8 cellular contexts compared by ENCODE assay signal in the genomic region with DNA sequence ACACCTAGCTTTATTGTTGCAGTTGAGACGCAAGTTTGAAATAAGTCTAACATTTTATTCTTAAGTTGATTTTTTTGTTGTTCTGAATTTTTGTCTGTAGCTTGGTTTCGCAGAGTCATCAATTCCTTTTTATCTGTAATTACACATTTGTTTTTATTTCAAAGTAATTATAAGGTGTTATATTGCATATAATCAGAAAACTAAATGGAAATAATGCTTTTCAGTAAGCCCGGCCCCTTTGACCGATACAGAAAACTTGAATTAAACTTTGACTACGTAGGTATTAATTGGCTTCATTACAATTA. TPM values are rescaled to one million over a fixed set of nuclear protein-coding genes. Genes with fewer than 3 reads are reported as not detected.
DNase-seq lines count a peak whose midpoint lies in the region; ATAC-seq and TF ChIP-seq lines count a peak whose summit lies in the region.

No MANE protein-coding gene starts in this region.

- peak overlapping the region; percentile 19 to 100 (median 99); a peak in 21 of 22 replicates for H3K27ac ChIP-seq in BLaER1 treated with 17β-estradiol and CSF1 and Interleukin-3, amounts not matched to agents 10 nM and 100 nM
- peak overlapping the region; percentile 88 for H3K27ac ChIP-seq in effector memory CD4-positive, alpha-beta T cell (ENCODE audit: insufficient read depth, low read length, poor library complexity, severe bottlenecking)
- no peak overlapping the region for H3K27ac ChIP-seq in foreskin keratinocyte

- no peak for ATAC-seq in foreskin keratinocyte

- TF ChIP-seq POLR2A in NB4 (IDR thresholded peaks at IDR 0.05; ENCODE audit: extremely low read depth, insufficient read length): no peak

- TF ChIP-seq CTCF in NB4 (IDR thresholded peaks at IDR 0.05; ENCODE audit: low read depth, low read length) (no peak), foreskin keratinocyte (conservative IDR thresholded peaks at IDR 0.05) (no peak)

- H4K20me1 ChIP-seq in BLaER1 treated with 17β-estradiol and CSF1 and Interleukin-3, amounts not matched to agents 10 nM and 100 nM: peaks cover 13 to 53% (median 37%) of the 10 kb centered on the region in 11 experiments; a peak in 19 of 22 replicates

- DNase-seq in NB4 (ENCODE audit: low read depth) (no peak), foreskin keratinocyte (no peak), iPS-NIHi11 (ENCODE audit: low spot score) (no peak)
- no peak for DNase-seq in effector memory CD4-positive, alpha-beta T cell
- no peak for DNase-seq in effector CD8-positive, alpha-beta T cell (lab: John Stamatoyannopoulos, UW)
- no peak for DNase-seq in stimulated activated naive CD4-positive, alpha-beta T cell (lab: John Stamatoyannopoulos, UW)

- no peak overlapping the region for H2AFZ ChIP-seq in neuron (ENCODE audit: low read depth, low read length)

- H3K9ac ChIP-seq in BLaER1 treated with 17β-estradiol and CSF1 and Interleukin-3, amounts not matched to agents 10 nM and 100 nM: peak overlapping the region; percentile 97 to 100 (median 99)

- peaks cover 0 to 23% (median 13%) of the 10 kb centered on the region in 11 experiments; a peak in 13 of 22 replicates for H3K9me3 ChIP-seq in BLaER1 treated with 17β-estradiol and CSF1 and Interleukin-3, amounts not matched to agents 10 nM and 100 nM (replicated peaks in 1 of 11)
- H3K9me3 ChIP-seq in effector memory CD4-positive, alpha-beta T cell (ENCODE audit: control insufficient read depth, low read length): no peaks in the 10 kb centered on the region
- H3K9me3 ChIP-seq in neuron (ENCODE audit: low read length): peaks cover 3% of the 10 kb centered on the region

- peak overlapping the region; percentile 61 to 93 (median 89) for H3K4me2 ChIP-seq in BLaER1 treated with 17β-estradiol and CSF1 and Interleukin-3, amounts not matched to agents 10 nM and 100 nM

- H3K36me3 ChIP-seq in BLaER1 treated with 17β-estradiol and CSF1 and Interleukin-3, amounts not matched to agents 10 nM and 100 nM: peaks cover 0 to 34% (median 16%) of the 10 kb centered on the region in 11 experiments; a peak in 18 of 22 replicates
- no peaks in the 10 kb centered on the region for H3K36me3 ChIP-seq in effector memory CD4-positive, alpha-beta T cell (ENCODE audit: control insufficient read depth, insufficient read depth, low read length)
- H3K36me3 ChIP-seq in neuron (ENCODE audit: insufficient read depth, low read length): no peaks in the 10 kb centered on the region

- H3K27me3 ChIP-seq in BLaER1 treated with 17β-estradiol and CSF1 and Interleukin-3, amounts not matched to agents 10 nM and 100 nM: no peaks in the 10 kb centered on the region
- no peaks in the 10 kb centered on the region for H3K27me3 ChIP-seq in effector memory CD4-positive, alpha-beta T cell (replicated peaks; ENCODE audit: control insufficient read depth, insufficient read depth, low read length, poor library complexity, severe bottlenecking)
- H3K27me3 ChIP-seq in neuron (ENCODE audit: insufficient read depth, low read length): no peaks in the 10 kb centered on the region
- no peaks in the 10 kb centered on the region for H3K27me3 ChIP-seq in foreskin keratinocyte

- peak overlapping the region; percentile 80 to 99 (median 94) for H3K4me3 ChIP-seq in BLaER1 treated with 17β-estradiol and CSF1 and Interleukin-3, amounts not matched to agents 10 nM and 100 nM
- H3K4me3 ChIP-seq in NB4 (ENCODE audit: low read depth, low read length) (peak overlapping the region; percentile 97), neuron (ENCODE audit: low read length) (peak overlapping the region; percentile 87)
- peak overlapping the region; percentile 92 for H3K4me3 ChIP-seq in effector memory CD4-positive, alpha-beta T cell (ENCODE audit: insufficient read depth, low read depth, low read length, poor library complexity, severe bottlenecking)

- H3K4me1 ChIP-seq in BLaER1 treated with 17β-estradiol and CSF1 and Interleukin-3, amounts not matched to agents 10 nM and 100 nM: peaks cover 17 to 41% (median 26%) of the 10 kb centered on the region in 10 experiments
- no peaks in the 10 kb centered on the region for H3K4me1 ChIP-seq in effector memory CD4-positive, alpha-beta T cell (ENCODE audit: control insufficient read depth, insufficient read depth, low read length, poor library complexity, severe bottlenecking)
- peaks cover 5% of the 10 kb centered on the region for H3K4me1 ChIP-seq in neuron (ENCODE audit: insufficient read depth, low read length)
- no peaks in the 10 kb centered on the region for H3K4me1 ChIP-seq in foreskin keratinocyte

RNA-seq across cellular contexts. Expression of gene KDM6A, which starts 2.1 kb away (rescaled TPM):
- total RNA-seq in foreskin keratinocyte: 31.2 and 32.3 TPM in 2 replicates
- polyA plus RNA-seq in foreskin keratinocyte: 8.9 and 10.0 TPM in 2 replicates

RNA-seq across cellular contexts. Expression of gene DUSP21, which starts 31.3 kb away (rescaled TPM):
- total RNA-seq in foreskin keratinocyte: not detected in 2 replicates
- polyA plus RNA-seq in foreskin keratinocyte: not detected in 2 replicates
